Comparison of ENCODE assay signal across 9 cellular contexts in genomic region chr10:122435212-122435827, GRCh38. TPM values are rescaled to one million over a fixed set of nuclear protein-coding genes. Genes with fewer than 3 reads are reported as not detected.
DNase-seq lines count a peak whose midpoint lies in the region; ATAC-seq and TF ChIP-seq lines count a peak whose summit lies in the region.
"Had no signal": no experiment of that assay in that cellular context is flagged by ENCODE, and none has a peak within 500 bp of the region (broad histone marks: within the 10 kb centered on the region; RNA-seq: fewer than 3 reads in every experiment).

No MANE protein-coding gene starts in this region.

- H3K27ac ChIP-seq in C4-2B (no peak overlapping the region), IMR-90 (ENCODE audit: insufficient read depth, low read length) (no peak overlapping the region), neuronal stem cell (replicated peaks; ENCODE audit: low read length) (no peak overlapping the region)

- no TSS peak for BruUV-seq in IMR-90 (replicated peaks; lab: Mats Ljungman, UMichigan)

- H3K4me3 ChIP-seq in IMR-90 (ENCODE audit: insufficient read depth, low read depth, low read length) (no peak overlapping the region), neuronal stem cell (ENCODE audit: low read length in 2 of 2) (no peak overlapping the region)
- H3K4me3 ChIP-seq: HAP-1 had no signal

- POLR2A ChIA-PET in IMR-90 (lab: Charles Lee; ENCODE audit: unreplicated experiment): no interaction called here

- H3K4ac ChIP-seq in IMR-90 (ENCODE audit: low read depth, low read length) (no peak overlapping the region), neuronal stem cell (ENCODE audit: low read length) (no peak overlapping the region)

- no peak for TF ChIP-seq POLR2A in IMR-90 (IDR thresholded peaks at IDR 0.05; ENCODE audit: low read depth, low read length)

- no peak overlapping the region for H3K9ac ChIP-seq in IMR-90 (ENCODE audit: low read depth, low read length)
- no peak overlapping the region for H3K9ac ChIP-seq in neuronal stem cell (ENCODE audit: low read depth, low read length, poor library complexity)

- no CpG with 5 or more reads among the region's 3 CpGs for WGBS in IMR-90 (ENCODE audit: extremely low coverage in 2 of 2, insufficient read length in 1 of 2), 2 experiments
- no CpG with 5 or more reads among the region's 3 CpGs for WGBS in neuronal stem cell (ENCODE audit: extremely low coverage in 2 of 2, insufficient read length in 2 of 2, insufficient replicate concordance in 1 of 2), 2 donors

- H3K56ac ChIP-seq in IMR-90 (ENCODE audit: extremely low read depth, insufficient read depth, low read length): no peak overlapping the region

- TF ChIP-seq RAD21 in IMR-90 (IDR thresholded peaks at IDR 0.05; ENCODE audit: low read length): peak; percentile 85

- dilution Hi-C loops in IMR-90 (cut with HindIII; ENCODE audit: low sequenced_read_pairs, unreplicated experiment): no loop called here

- H2AK9ac ChIP-seq in IMR-90 (replicated peaks; ENCODE audit: low read depth, low read length, poor library complexity): no peak overlapping the region

- H2AFZ ChIP-seq in IMR-90 (replicated peaks; ENCODE audit: low read length, poor library complexity) (no peak overlapping the region), neuronal stem cell (ENCODE audit: low read length) (no peak overlapping the region)

- H2AK5ac ChIP-seq in IMR-90 (ENCODE audit: low read depth, low read length): no peak overlapping the region
- H2AK5ac ChIP-seq in neuronal stem cell (ENCODE audit: low read depth, low read length): no peak overlapping the region

- H3K9me3 ChIP-seq in IMR-90 (ENCODE audit: control insufficient read depth, insufficient read depth, low read length) (no peaks in the 10 kb centered on the region), neuronal stem cell (replicated peaks in 1 of 2; ENCODE audit: control insufficient read depth in 2 of 2, insufficient read depth in 1 of 2, low read depth in 1 of 2, low read length in 2 of 2) (peaks cover under 1 to 5% of the 10 kb centered on the region in 2 donors)
- H3K9me3 ChIP-seq: HAP-1 had no signal

- CTCF ChIA-PET in IMR-90 (lab: Yijun Ruan, JAX): interaction anchor here (0.5 to 2.4 kb wide), 14 partner anchors 11 to 363 kb away, joined by 3 to 18 read pairs (median 3); no protein-coding TSS in a partner anchor

- no peak overlapping the region for H2BK12ac ChIP-seq in neuronal stem cell (ENCODE audit: low read length)

- H4K5ac ChIP-seq in IMR-90 (ENCODE audit: low read depth, low read length): no peak overlapping the region

- H2BK20ac ChIP-seq in IMR-90 (ENCODE audit: low read depth, low read length): no peak overlapping the region

- no peak overlapping the region for H2BK5ac ChIP-seq in IMR-90 (ENCODE audit: low read depth, low read length, poor library complexity, severe bottlenecking)
- no peak overlapping the region for H2BK5ac ChIP-seq in neuronal stem cell (ENCODE audit: low read length)

- peak; percentile 46 for ATAC-seq in IMR-90 (ENCODE audit: low read depth)
- ATAC-seq in esophagus mucosa: peak; percentile 49

- DNase-seq in IMR-90: peak; percentile 55
- DNase-seq in RPMI8226: peak; percentile 52
- DNase-seq in neuronal stem cell (ENCODE audit: low spot score): peak; percentile 8
- no peak for DNase-seq in T-helper 9 cell
- no peak for DNase-seq in islet precursor cell
- no peak for DNase-seq in activated CD4-positive, alpha-beta T cell treated with anti-CD3 and anti-CD28 coated beads, Interleukin-2, amount 50 U/mL, for 4 hours

- no peak overlapping the region for H2BK15ac ChIP-seq in IMR-90 (ENCODE audit: low read depth, low read length)
- no peak overlapping the region for H2BK15ac ChIP-seq in neuronal stem cell (ENCODE audit: low read length)

- no peaks in the 10 kb centered on the region for H4K20me1 ChIP-seq in IMR-90 (ENCODE audit: insufficient read depth, low read length)

- H4K91ac ChIP-seq in IMR-90 (ENCODE audit: insufficient read depth, low read depth, low read length) (no peak overlapping the region), neuronal stem cell (ENCODE audit: low read depth, low read length, poor library complexity) (no peak overlapping the region)

- H2BK120ac ChIP-seq in IMR-90 (ENCODE audit: low read depth, low read length) (no peak overlapping the region), neuronal stem cell (ENCODE audit: low read depth, low read length) (no peak overlapping the region)

- H3K9me1 ChIP-seq in IMR-90 (ENCODE audit: insufficient read depth, low read length): no peaks in the 10 kb centered on the region

- H3K27me3 ChIP-seq in IMR-90 (ENCODE audit: control insufficient read depth, insufficient read depth, low read length) (no peaks in the 10 kb centered on the region), neuronal stem cell (ENCODE audit: control insufficient read depth in 3 of 3, insufficient read depth in 3 of 3, low read depth in 1 of 3, low read length in 3 of 3) (no peaks in the 10 kb centered on the region)

- H3K4me2 ChIP-seq in IMR-90 (ENCODE audit: low read depth, low read length): no peak overlapping the region
- no peak overlapping the region for H3K4me2 ChIP-seq in neuronal stem cell (ENCODE audit: insufficient read depth, low read length, poor library complexity, severe bottlenecking)

- in situ Hi-C loops in IMR-90 (cut with MboI; ENCODE audit: low sequenced_read_pairs): no loop called here

- TF ChIP-seq CTCF in C4-2B (conservative IDR thresholded peaks at IDR 0.05) (peak; percentile 80), IMR-90 (conservative IDR thresholded peaks at IDR 0.05; ENCODE audit: low read depth, low read length) (peak; percentile 78)

- intact Hi-C loops in IMR-90 (cut with micrococcal nuclease): loop anchor here (1.0 to 5.0 kb wide), 5 partner anchors 93 to 383 kb away; no protein-coding TSS in a partner anchor

- H3K23ac ChIP-seq in IMR-90 (ENCODE audit: low read depth, low read length) (no peak overlapping the region), neuronal stem cell (ENCODE audit: low read depth, low read length, poor library complexity) (no peak overlapping the region)

- H3K36me3 ChIP-seq in IMR-90 (ENCODE audit: control insufficient read depth, insufficient read depth, low read length) (peaks cover 3% of the 10 kb centered on the region), neuronal stem cell (replicated peaks in 1 of 2; ENCODE audit: control insufficient read depth in 2 of 2, insufficient read depth in 2 of 2, low read length in 2 of 2) (peaks cover 0 to 2% of the 10 kb centered on the region in 2 donors)
- H3K36me3 ChIP-seq: HAP-1 had no signal

- no peak overlapping the region for H4K8ac ChIP-seq in IMR-90 (ENCODE audit: low read depth in 2 of 2, low read length in 2 of 2)
- no peak overlapping the region for H4K8ac ChIP-seq in neuronal stem cell (ENCODE audit: low read depth, low read length)

- H3K4me1 ChIP-seq in IMR-90 (ENCODE audit: control insufficient read depth, insufficient read depth, low read length) (no peaks in the 10 kb centered on the region), neuronal stem cell (ENCODE audit: control insufficient read depth in 2 of 2, insufficient read depth in 1 of 2, low read depth in 1 of 2, low read length in 2 of 2) (no peaks in the 10 kb centered on the region)
- H3K4me1 ChIP-seq: HAP-1 had no signal

- no peaks in the 10 kb centered on the region for H3K79me1 ChIP-seq in IMR-90 (ENCODE audit: low read depth in 1 of 2, low read length in 2 of 2)
- no peaks in the 10 kb centered on the region for H3K79me1 ChIP-seq in neuronal stem cell (ENCODE audit: low read depth, low read length)

- H3K14ac ChIP-seq in IMR-90 (replicated peaks; ENCODE audit: low read depth, low read length): no peak overlapping the region
- no peak overlapping the region for H3K14ac ChIP-seq in neuronal stem cell (ENCODE audit: low read length)

- H3K18ac ChIP-seq in IMR-90 (ENCODE audit: low read depth, low read length) (no peak overlapping the region), neuronal stem cell (ENCODE audit: low read length) (no peak overlapping the region)

TF ChIP-seq in IMR-90, 13 proteins besides CTCF, POLR2A, EP300 and RAD21:
- TF ChIP-seq CEBPB (IDR thresholded peaks at IDR 0.05; ENCODE audit: low read depth, low read length): 0 out of 2 replicates have a peak, but pooled peaks have one; percentile 4
- TF ChIP-seq SMC3 (IDR thresholded peaks at IDR 0.05; ENCODE audit: low read depth, low read length): peak; percentile 75
- TF ChIP-seq ELK1 (IDR thresholded peaks at IDR 0.05; ENCODE audit: borderline replicate concordance, low read depth, low read length): no peak

RNA-seq across cellular contexts. Expression of gene ARMS2, which starts 19.1 kb away (rescaled TPM):
- total RNA-seq in IMR-90 (2012; rRNA removed) (not detected in 2 replicates), esophagus mucosa (not detected)
- polyA plus RNA-seq in IMR-90 (2012; rRNA removed): not detected in 2 replicates
- polyA plus RNA-seq in IMR-90 (2012; cell fraction: cytosol; rRNA removed): not detected in 2 replicates
- 0.10 TPM in 1 of 2 replicates, not detected in the other for polyA plus RNA-seq in IMR-90 (2012; cell fraction: nucleus; rRNA removed; ENCODE audit: low replicate concordance)
- polyA plus RNA-seq in neuronal stem cell (2013, experiment 1 of 2): not detected
- polyA plus RNA-seq in neuronal stem cell (2013, experiment 2 of 2): not detected

RNA-seq across cellular contexts. Expression of gene HTRA1, which starts 26.0 kb away (rescaled TPM):
- total RNA-seq in IMR-90 (2012; rRNA removed) (23.1 and 28.5 TPM in 2 replicates), esophagus mucosa (15.3 TPM)
- 94.9 and 108 TPM in 2 replicates for polyA plus RNA-seq in IMR-90 (2012; rRNA removed)
- polyA plus RNA-seq in IMR-90 (2012; cell fraction: cytosol; rRNA removed): 64.6 and 74.8 TPM in 2 replicates
- polyA plus RNA-seq in IMR-90 (2012; cell fraction: nucleus; rRNA removed; ENCODE audit: low replicate concordance): 18.9 and 71.3 TPM in 2 replicates
- 9.0 TPM for polyA plus RNA-seq in neuronal stem cell (2013, experiment 1 of 2)
- polyA plus RNA-seq in neuronal stem cell (2013, experiment 2 of 2): 8.8 TPM

Comparison
In these comparisons a context has a peak if more than half of its experiments do, and no peak if none do; other contexts are left out.
1. DNase-seq: peak in IMR-90 (single experiment), RPMI8226 (single experiment) and neuronal stem cell (single experiment); none in T-helper 9 cell (single experiment), islet precursor cell (single experiment) and activated CD4-positive, alpha-beta T cell treated with anti-CD3 and anti-CD28 coated beads, Interleukin-2, amount 50 U/mL, for 4 hours (0 of 2).